10 cellular contexts compared by ENCODE assay signal in genomic region chr3:37453393-37454391, GRCh38. TPM values are rescaled to one million over a fixed set of nuclear protein-coding genes. Genes with fewer than 3 reads are reported as not detected.
A peak's percentile ranks its signal among the peaks of the same experiment; 100 is the strongest.
DNase-seq lines count a peak whose midpoint lies in the region; FAIRE-seq and TF ChIP-seq lines count a peak whose summit lies in the region.
"Had no signal": no experiment of that assay in that cellular context is flagged by ENCODE, and none has a peak within 500 bp of the region (broad histone marks: within the 10 kb centered on the region; RNA-seq: fewer than 3 reads in every experiment).

No MANE protein-coding gene starts in this region.

- H2BK15ac ChIP-seq in H1 (ENCODE audit: low read length), result no peak overlapping the region

- H4K20me1 ChIP-seq in H1 (replicated peaks in 1 of 2; ENCODE audit: control insufficient read depth in 1 of 2, insufficient read depth in 2 of 2, low read length in 2 of 2), result peaks cover 0 to 3% of the 10 kb centered on the region in 2 experiments

- TF ChIP-seq CTCF in H1 (IDR thresholded peaks at IDR 0.05; ENCODE audit: control extremely low read depth in 1 of 3, insufficient read depth in 1 of 3, low read depth in 1 of 3, low read length in 3 of 3) (peak in 2 of 3 experiments; percentile 22 to 31; a peak in 2 of 4 replicates), vagina (IDR thresholded peaks at IDR 0.05) (no peak)

- H3K4me3 Mint-ChIP-seq in activated CD4-positive, alpha-beta T cell treated with anti-CD3 and anti-CD28 coated beads, Interleukin-2, amount 10 ng/mL, durations not matched to agents 24 days and 14 days, result peak overlapping the region; percentile 31
- H3K4me3 Mint-ChIP-seq: activated CD4-positive, alpha-beta memory T cell treated with anti-CD3 and anti-CD28 coated beads for 36 hours had no signal

- H2AFZ ChIP-seq in H1 (ENCODE audit: low read length), result no peak overlapping the region

- H2BK120ac ChIP-seq in H1 (replicated peaks; ENCODE audit: low read depth, low read length), result no peak overlapping the region

- H3K36me3 ChIP-seq in H1 (ENCODE audit: control insufficient read depth in 2 of 4, insufficient read depth in 4 of 4, low read length in 3 of 4) (no peaks in the 10 kb centered on the region), muscle layer of colon (ENCODE audit: insufficient read depth, low read length) (no peaks in the 10 kb centered on the region), vagina (no peaks in the 10 kb centered on the region)

- H3K9ac ChIP-seq in H1 (replicated peaks in 1 of 4; ENCODE audit: extremely low read depth in 1 of 4, low read depth in 3 of 4, low read length in 3 of 4), result no peak overlapping the region
- peak overlapping the region; percentile 24 for H3K9ac ChIP-seq in muscle layer of colon (ENCODE audit: low read length)

- peak; percentile 15 to 32; a peak in 3 of 4 replicates for TF ChIP-seq RAD21 in H1 (IDR thresholded peaks at IDR 0.05 in 1 of 2, conservative IDR thresholded peaks at IDR 0.05 in 1 of 2; ENCODE audit: low read depth in 2 of 2, low read length in 2 of 2)

- no peak overlapping the region for H3K56ac ChIP-seq in H1 (replicated peaks; ENCODE audit: insufficient read length, low read depth, low read length)

- intact Hi-C loops in activated CD4-positive, alpha-beta T cell treated with anti-CD3 and anti-CD28 coated beads, Interleukin-2, amount 10 ng/mL, durations not matched to agents 24 days and 14 days (cut with micrococcal nuclease), result no loop called here
- intact Hi-C loops in vagina (cut with DNase I), result no loop called here

- no peak for DNase-seq in activated CD4-positive, alpha-beta T cell treated with anti-CD3 and anti-CD28 coated beads, Interleukin-2, amount 10 ng/mL, durations not matched to agents 24 days and 14 days
- no peak for DNase-seq in activated CD4-positive, alpha-beta T cell treated with anti-CD3 and anti-CD28 coated beads for 4 hours
- DNase-seq in H1 (ENCODE audit: low read depth in 1 of 2, low spot score in 2 of 2) (peak in 1 of 2 experiments; percentile 58), vagina (ENCODE audit: extremely low spot score in 2 of 2) (no peak), KG1 (lab: John Stamatoyannopoulos, UW) (no peak), mesenteric fat pad (ENCODE audit: low spot score) (no peak), NCI-H524 treated with DMSO at 0.1 percent for 48 hours (lab: John Stamatoyannopoulos, UW) (no peak)
- DNase-seq: activated CD4-positive, alpha-beta memory T cell treated with anti-CD3 and anti-CD28 coated beads for 36 hours had no signal

- 67% methylated on average over 18 of the region's 18 CpGs; no CpG with 5 or more reads in 1 of the 2 experiments for WGBS in H1 (ENCODE audit: extremely low coverage in 1 of 2, insufficient coverage in 1 of 2, insufficient read length in 1 of 2, insufficient replicate concordance in 2 of 2, low coverage in 1 of 2, low lambda C conversion rate in 2 of 2, missing lambda C conversion rate in 1 of 2), 2 experiments

- H3K79me2 ChIP-seq in H1 (ENCODE audit: control insufficient read depth in 1 of 2, insufficient read depth in 2 of 2, low read length in 2 of 2), result no peaks in the 10 kb centered on the region

- peaks cover 13% of the 10 kb centered on the region for H3K4me1 Mint-ChIP-seq in activated CD4-positive, alpha-beta T cell treated with anti-CD3 and anti-CD28 coated beads, Interleukin-2, amount 10 ng/mL, durations not matched to agents 24 days and 14 days

- H3K9me3 ChIP-seq in H1 (ENCODE audit: insufficient read depth in 2 of 2, low read depth in 1 of 2, low read length in 1 of 2) (no peaks in the 10 kb centered on the region), muscle layer of colon (ENCODE audit: low read length) (no peaks in the 10 kb centered on the region), vagina (no peaks in the 10 kb centered on the region)

- H4K91ac ChIP-seq in H1 (replicated peaks; ENCODE audit: insufficient read length, low read length), result no peak overlapping the region

- H2BK5ac ChIP-seq in H1 (ENCODE audit: low read depth, low read length), result no peak overlapping the region

- CTCF ChIA-PET in H1 (lab: Charles Lee; ENCODE audit: partially characterized antibody), result interaction anchor here (0.8 to 2.4 kb wide), 21 partner anchors 16 to 543 kb away, joined by 3 to 7 read pairs (median 3); no protein-coding TSS in a partner anchor

- H3K27me3 ChIP-seq in H1 (replicated peaks in 1 of 4; ENCODE audit: control insufficient read depth in 3 of 4, extremely low read depth in 1 of 4, insufficient read depth in 3 of 4, low read length in 3 of 4) (peaks cover 11 to 33% (median 31%) of the 10 kb centered on the region in 4 experiments), muscle layer of colon (ENCODE audit: control insufficient read depth in 1 of 2, insufficient read depth in 2 of 2, low read length in 2 of 2) (no peaks in the 10 kb centered on the region), vagina (no peaks in the 10 kb centered on the region)

- H3K18ac ChIP-seq in H1 (ENCODE audit: extremely low read depth, low read length), result no peak overlapping the region

- H2BK20ac ChIP-seq in H1 (ENCODE audit: low read length), result no peak overlapping the region

- no peak for TF ChIP-seq EP300 in H1 (IDR thresholded peaks at IDR 0.05; ENCODE audit: borderline replicate concordance in 1 of 2, low read depth in 2 of 2, low read length in 2 of 2)

- H2BK12ac ChIP-seq in H1 (ENCODE audit: low read depth, low read length), result no peak overlapping the region; the same call in 1 of the 2 replicates

- no peak overlapping the region for H3K27ac ChIP-seq in H1 (ENCODE audit: low read depth, low read length)
- peak overlapping the region; percentile 88 for H3K27ac ChIP-seq in muscle layer of colon (ENCODE audit: low read depth, low read length)
- H3K27ac ChIP-seq in vagina, result peak overlapping the region; percentile 84

- no peak overlapping the region for H4K5ac ChIP-seq in H1 (ENCODE audit: insufficient read length, low read depth, low read length)

- FAIRE-seq in H1 (lab: Jason Lieb, UNC), result no peak
- FAIRE-seq: keratinocyte had no signal

- H3K27me3 Mint-ChIP-seq in activated CD4-positive, alpha-beta T cell treated with anti-CD3 and anti-CD28 coated beads, Interleukin-2, amount 10 ng/mL, durations not matched to agents 24 days and 14 days, result peaks cover 69% of the 10 kb centered on the region

- H3K4ac ChIP-seq in H1 (replicated peaks; ENCODE audit: insufficient read length, low read depth, low read length), result no peak overlapping the region

- no peaks in the 10 kb centered on the region for H3K9me3 Mint-ChIP-seq in activated CD4-positive, alpha-beta T cell treated with anti-CD3 and anti-CD28 coated beads, Interleukin-2, amount 10 ng/mL, durations not matched to agents 24 days and 14 days
- H3K9me3 Mint-ChIP-seq: activated CD4-positive, alpha-beta memory T cell treated with anti-CD3 and anti-CD28 coated beads for 36 hours had no signal

- H2AK5ac ChIP-seq in H1 (ENCODE audit: low read depth, low read length), result no peak overlapping the region; the same call in 1 of the 2 replicates

- H3K79me1 ChIP-seq in H1 (ENCODE audit: low read depth, low read length), result no peaks in the 10 kb centered on the region

- no peak for TF ChIP-seq POLR2A in H1 (IDR thresholded peaks at IDR 0.05; ENCODE audit: control extremely low read depth in 1 of 2, low read depth in 2 of 2, low read length in 2 of 2)
- TF ChIP-seq POLR2A in vagina (IDR thresholded peaks at IDR 0.05), result no peak

- H3K36me3 Mint-ChIP-seq in activated CD4-positive, alpha-beta T cell treated with anti-CD3 and anti-CD28 coated beads, Interleukin-2, amount 10 ng/mL, durations not matched to agents 24 days and 14 days (ENCODE audit: low read depth), result no peaks in the 10 kb centered on the region
- H3K36me3 Mint-ChIP-seq: activated CD4-positive, alpha-beta memory T cell treated with anti-CD3 and anti-CD28 coated beads for 36 hours had no signal

- H3K23me2 ChIP-seq in H1 (ENCODE audit: low read depth, low read length), result no peaks in the 10 kb centered on the region; the same call in none of the 2 replicates

- peak overlapping the region in 2 of 4 experiments; percentile 49 to 76; a peak in 2 of 8 replicates for H3K4me3 ChIP-seq in H1 (ENCODE audit: extremely low read depth in 1 of 4, insufficient read depth in 2 of 4, low read depth in 3 of 4, low read length in 4 of 4)
- peak overlapping the region; percentile 44 to 75 for H3K4me3 ChIP-seq in muscle layer of colon (ENCODE audit: low read depth in 1 of 2, low read length in 2 of 2)
- H3K4me3 ChIP-seq in vagina, result peak overlapping the region; percentile 76 to 89

- H3K14ac ChIP-seq in H1 (ENCODE audit: insufficient read length), result no peak overlapping the region

- H3K23ac ChIP-seq in H1 (ENCODE audit: insufficient read length), result no peak overlapping the region

- H3K4me1 ChIP-seq in H1 (replicated peaks in 1 of 4; ENCODE audit: control insufficient read depth in 3 of 4, insufficient read depth in 4 of 4, low read length in 3 of 4), result peaks cover 0 to 13% (median 6%) of the 10 kb centered on the region in 4 experiments; a peak in 6 of 7 replicates
- H3K4me1 ChIP-seq in muscle layer of colon (ENCODE audit: insufficient read depth, low read length), result peaks cover 56% of the 10 kb centered on the region
- peaks cover 60% of the 10 kb centered on the region for H3K4me1 ChIP-seq in vagina

- no peak overlapping the region for H3K27ac Mint-ChIP-seq in activated CD4-positive, alpha-beta T cell treated with anti-CD3 and anti-CD28 coated beads, Interleukin-2, amount 10 ng/mL, durations not matched to agents 24 days and 14 days
- H3K27ac Mint-ChIP-seq: activated CD4-positive, alpha-beta memory T cell treated with anti-CD3 and anti-CD28 coated beads for 36 hours had no signal

- POLR2A ChIA-PET in H1 (lab: Charles Lee; ENCODE audit: partially characterized antibody), result no interaction called here

- no peak overlapping the region for H4K8ac ChIP-seq in H1 (ENCODE audit: extremely low read depth, insufficient read depth, low read length)

- peak overlapping the region in 1 of 2 experiments; percentile 64; a peak in 1 of 4 replicates for H3K4me2 ChIP-seq in H1 (ENCODE audit: insufficient read depth in 1 of 2, low read depth in 2 of 2, low read length in 2 of 2)

TF ChIP-seq in H1, 55 proteins besides CTCF, POLR2A, EP300 and RAD21 (continues in another document):
- 0 out of 4 replicates have a peak, but pooled peaks of 1 of the 2 experiments have one; percentile 32 for TF ChIP-seq SIN3A (conservative IDR thresholded peaks at IDR 0.05 in 1 of 2, IDR thresholded peaks at IDR 0.05 in 1 of 2; ENCODE audit: low read depth in 1 of 2, low read length in 2 of 2)

RNA-seq across cellular contexts. Expression of gene ITGA9, which starts 1.8 kb away (rescaled TPM):
- total RNA-seq in activated CD4-positive, alpha-beta T cell treated with anti-CD3 and anti-CD28 coated beads, Interleukin-2, amount 10 ng/mL, durations not matched to agents 24 days and 14 days, result 0.91 and 1.3 TPM in 2 replicates
- total RNA-seq in H1 (2021; fragmentation: NEBNext Ultra II Directional; extraction: Animal tissue kit (Norgen Biotek cat#: 25700)), result 4.6 and 5.0 TPM in 2 replicates
- polyA plus RNA-seq in H1 (2011; rRNA removed), result 0.73 and 1.8 TPM in 2 replicates
- polyA plus RNA-seq in H1 (2011; cell fraction: cytosol; rRNA removed), result 1.3 TPM
- polyA plus RNA-seq in H1 (2011; cell fraction: nucleus; rRNA removed), result 3.5 TPM
- 1.6 to 2.2 TPM (median 2.0 TPM) in 4 replicates for polyA plus RNA-seq in H1 (2012, experiment 1 of 2)
- 0.22 TPM for polyA plus RNA-seq in H1 (2012, experiment 2 of 2)
- polyA plus RNA-seq in H1 (2013, experiment 1 of 2), result 6.0 TPM
- polyA plus RNA-seq in H1 (2013, experiment 2 of 2), result 6.3 TPM
- polyA minus RNA-seq in H1 (2011; rRNA and poly(A)+ RNA removed), result 5.7 TPM in 2 replicates
- 3.1 TPM for polyA minus RNA-seq in H1 (2011; cell fraction: cytosol; rRNA and poly(A)+ RNA removed)
- polyA minus RNA-seq in H1 (2011; cell fraction: nucleus; rRNA and poly(A)+ RNA removed), result 9.2 TPM
- total RNA-seq in vagina (13.3 TPM), mesenteric fat pad (20.5 TPM)

Comparison
In these comparisons a context has a peak if more than half of its experiments do, and no peak if none do; other contexts are left out.
1. CTCF ChIP-seq: peak in H1 (2 of 3); none in vagina (0 of 3).